1 cellular context compared by ENCODE assay signal in genomic region chr1:12072741-12073140, GRCh38.
TF ChIP-seq lines count a peak whose summit lies in the region.

No MANE protein-coding gene starts in this region.

TF ChIP-seq in GM12878, 131 proteins besides CTCF, POLR2A, EP300 and RAD21:
- TF ChIP-seq CHD4 (IDR thresholded peaks at IDR 0.05) (no peak), NR2C1 (IDR thresholded peaks at IDR 0.05) (no peak), SIN3A (IDR thresholded peaks at IDR 0.05; ENCODE audit: low read depth, low read length) (no peak), NR2F1 (conservative IDR thresholded peaks at IDR 0.05) (no peak), ZBTB33 (IDR thresholded peaks at IDR 0.05) (no peak), HDGF (IDR thresholded peaks at IDR 0.05) (no peak), MEF2A (IDR thresholded peaks at IDR 0.05; ENCODE audit: insufficient read depth, low read depth, low read length) (no peak), ATF2 (IDR thresholded peaks at IDR 0.05; ENCODE audit: low read length) (no peak), SP1 (IDR thresholded peaks at IDR 0.05; ENCODE audit: low read depth, low read length) (no peak), MEF2B (IDR thresholded peaks at IDR 0.05; ENCODE audit: partially characterized antibody, poor library complexity, severe bottlenecking) (no peak), TBL1XR1 (IDR thresholded peaks at IDR 0.05; ENCODE audit: low read depth, low read length) (no peak), RAD51 (IDR thresholded peaks at IDR 0.05) (no peak), NBN (IDR thresholded peaks at IDR 0.05) (no peak)
